Comparison of ENCODE assay signal across 24 cellular contexts in genomic region chr7:51705701-51706100, GRCh38.
DNase-seq lines count a peak whose midpoint lies in the region; ATAC-seq, FAIRE-seq and TF ChIP-seq lines count a peak whose summit lies in the region.
"Had no signal": no experiment of that assay in that cellular context is flagged by ENCODE, and none has a peak within 500 bp of the region (broad histone marks: within the 10 kb centered on the region; RNA-seq: fewer than 3 reads in every experiment).

No MANE protein-coding gene starts in this region.

- no peaks in the 10 kb centered on the region for H3F3A ChIP-seq in OCI-LY1 (ENCODE audit: insufficient read depth, low read length)

- H3K9me3 ChIP-seq in OCI-LY1 (ENCODE audit: low read length) (peaks cover 3% of the 10 kb centered on the region; the same call in 1 of the 2 replicates), neuronal stem cell (replicated peaks in 1 of 2; ENCODE audit: control insufficient read depth in 2 of 2, insufficient read depth in 1 of 2, low read depth in 1 of 2, low read length in 2 of 2) (peaks cover 2 to 6% of the 10 kb centered on the region in 2 donors), pancreas (no peaks in the 10 kb centered on the region)
- H3K9me3 ChIP-seq: BLaER1 had no signal

- no peak overlapping the region for H2AK5ac ChIP-seq in neuronal stem cell (ENCODE audit: low read depth, low read length)

- no peak for FAIRE-seq in pancreas (lab: Jason Lieb, UNC)

- no peak overlapping the region for H3K18ac ChIP-seq in neuronal stem cell (ENCODE audit: low read length)

- H3K27me3 ChIP-seq in OCI-LY1 (ENCODE audit: insufficient read depth, low read length) (no peaks in the 10 kb centered on the region), neuronal stem cell (ENCODE audit: control insufficient read depth in 3 of 3, insufficient read depth in 3 of 3, low read depth in 1 of 3, low read length in 3 of 3) (no peaks in the 10 kb centered on the region), pancreas (no peaks in the 10 kb centered on the region)
- H3K27me3 ChIP-seq: BLaER1 had no signal

- H2BK15ac ChIP-seq in neuronal stem cell (ENCODE audit: low read length): no peak overlapping the region

- H2AFZ ChIP-seq in OCI-LY1 (ENCODE audit: low read length) (peak overlapping the region; percentile 14; the same call in 1 of the 2 replicates), neuronal stem cell (ENCODE audit: low read length) (peak overlapping the region; percentile 60)
- H2AFZ ChIP-seq: GM23248 had no signal

- no peak overlapping the region for H3K23ac ChIP-seq in neuronal stem cell (ENCODE audit: low read depth, low read length, poor library complexity)

- H3K9ac ChIP-seq in OCI-LY1 (ENCODE audit: low read length) (no peak overlapping the region), neuronal stem cell (ENCODE audit: low read depth, low read length, poor library complexity) (no peak overlapping the region)
- H3K9ac ChIP-seq: BLaER1, GM23248 had no signal

- H3K9me2 ChIP-seq in OCI-LY1 (ENCODE audit: low read depth, low read length): no peaks in the 10 kb centered on the region

- peaks cover 28% of the 10 kb centered on the region for H3K4me1 ChIP-seq in OCI-LY1 (ENCODE audit: insufficient read depth, low read length, severe bottlenecking)
- no peaks in the 10 kb centered on the region for H3K4me1 ChIP-seq in neuronal stem cell (ENCODE audit: control insufficient read depth in 2 of 2, insufficient read depth in 1 of 2, low read depth in 1 of 2, low read length in 2 of 2)
- no peaks in the 10 kb centered on the region for H3K4me1 ChIP-seq in pancreas
- H3K4me1 ChIP-seq: BLaER1 had no signal

- H3K4me2 ChIP-seq in OCI-LY1 (ENCODE audit: low read length): no peak overlapping the region
- no peak overlapping the region for H3K4me2 ChIP-seq in neuronal stem cell (ENCODE audit: insufficient read depth, low read length, poor library complexity, severe bottlenecking)
- H3K4me2 ChIP-seq: BLaER1 had no signal

- WGBS in neuronal stem cell (ENCODE audit: extremely low coverage in 2 of 2, insufficient read length in 2 of 2, insufficient replicate concordance in 1 of 2), 2 donors: no CpG with 5 or more reads among the region's 3 CpGs
- WGBS in pancreas, 2 donors: 38 to 51% methylated on average over 3 of the region's 3 CpGs

- no peak overlapping the region for H4K91ac ChIP-seq in neuronal stem cell (ENCODE audit: low read depth, low read length, poor library complexity)

- no peaks in the 10 kb centered on the region for H3K36me3 ChIP-seq in OCI-LY1 (ENCODE audit: insufficient read depth, low read length)
- no peaks in the 10 kb centered on the region for H3K36me3 ChIP-seq in neuronal stem cell (replicated peaks in 1 of 2; ENCODE audit: control insufficient read depth in 2 of 2, insufficient read depth in 2 of 2, low read length in 2 of 2)
- H3K36me3 ChIP-seq in pancreas: no peaks in the 10 kb centered on the region
- H3K36me3 ChIP-seq: BLaER1, HAP-1 had no signal

- no peak overlapping the region for H3K14ac ChIP-seq in neuronal stem cell (ENCODE audit: low read length)

- H3K27ac ChIP-seq in OCI-LY1 (ENCODE audit: low read depth, low read length, poor library complexity, severe bottlenecking) (no peak overlapping the region), neuronal stem cell (replicated peaks; ENCODE audit: low read length) (no peak overlapping the region), pancreas (no peak overlapping the region)
- H3K27ac ChIP-seq: BLaER1, GM23248, HL-60, RWPE1, SK-N-MC had no signal

- DNase-seq in globus pallidus (ENCODE audit: low spot score) (peak; percentile 34), neuronal stem cell (ENCODE audit: low spot score) (no peak), pancreas (no peak)
- no peak for DNase-seq in activated CD4-positive, alpha-beta T cell treated with anti-CD3 and anti-CD28 coated beads, Interleukin-2, amount 50 U/mL, for 1 hour
- no peak for DNase-seq in activated T-cell treated with anti-CD3 and anti-CD28 coated beads, Interleukin-2, amount 50 U/mL, for 1 hour
- DNase-seq: CD4-positive, alpha-beta T cell; COR-L47; DMS79; GM23248; KG1; NCI-H1105; NCI-H146; NCI-H2029; NCI-H226; NCI-H510A treated with DMSO at 0.1 percent for 48 hours; NCI-H748 treated with DMSO at 0.1 percent for 48 hours; SHP77 treated with DMSO at 0.1 percent for 48 hours had no signal

- H2BK12ac ChIP-seq in neuronal stem cell (ENCODE audit: low read length): no peak overlapping the region

- TF ChIP-seq CTCF in OCI-LY1 (IDR thresholded peaks at IDR 0.05; ENCODE audit: low read length) (no peak), pancreas (IDR thresholded peaks at IDR 0.05) (no peak)

- H3K79me2 ChIP-seq in OCI-LY1 (ENCODE audit: insufficient read depth, low read length): no peaks in the 10 kb centered on the region

- H4K20me1 ChIP-seq in OCI-LY1 (ENCODE audit: insufficient read depth, low read length): no peaks in the 10 kb centered on the region
- H4K20me1 ChIP-seq: BLaER1 had no signal

- no peaks in the 10 kb centered on the region for H3K79me1 ChIP-seq in neuronal stem cell (ENCODE audit: low read depth, low read length)

- H2BK120ac ChIP-seq in neuronal stem cell (ENCODE audit: low read depth, low read length): no peak overlapping the region

- intact Hi-C loops in pancreas (cut with DNase I): no loop called here

- H3K4ac ChIP-seq in neuronal stem cell (ENCODE audit: low read length): no peak overlapping the region

- ATAC-seq in pancreas: no peak
- ATAC-seq in HG02970 (IDR thresholded peaks at IDR 0.05; ENCODE audit: low FRiP score, unreplicated experiment): no peak

- H3K4me3 ChIP-seq in OCI-LY1 (ENCODE audit: low read depth, low read length, poor library complexity, severe bottlenecking): no peak overlapping the region
- H3K4me3 ChIP-seq in neuronal stem cell (ENCODE audit: low read length in 2 of 2): no peak overlapping the region
- no peak overlapping the region for H3K4me3 ChIP-seq in pancreas
- H3K4me3 ChIP-seq: BLaER1, GM23248, HAP-1, SK-N-MC had no signal

- H2BK5ac ChIP-seq in neuronal stem cell (ENCODE audit: low read length): no peak overlapping the region

- no peak overlapping the region for H4K8ac ChIP-seq in neuronal stem cell (ENCODE audit: low read depth, low read length)
